ENCODE assay signal across 8 cellular contexts in genomic region chr6:169589293-169589692, GRCh38.
A peak's percentile ranks its signal among the peaks of the same experiment; 100 is the strongest.
DNase-seq lines count a peak whose midpoint lies in the region; ATAC-seq, FAIRE-seq and TF ChIP-seq lines count a peak whose summit lies in the region.

No MANE protein-coding gene starts in this region.

- no peak overlapping the region for H3K27ac ChIP-seq in foreskin keratinocyte

- DNase-seq in NCI-H510A treated with DMSO at 0.1 percent for 48 hours (lab: John Stamatoyannopoulos, UW): peak; percentile 1
- DNase-seq in NCI-H510A (lab: John Stamatoyannopoulos, UW): no peak
- peak; percentile 76 to 78 for DNase-seq in NCI-H526 (lab: John Stamatoyannopoulos, UW)
- peak; percentile 24 to 26 for DNase-seq in foreskin keratinocyte
- no peak for DNase-seq in GM19239 (ENCODE audit: insufficient read length, low spot score)
- DNase-seq in NCI-H2227 treated with DMSO at 0.1 percent for 48 hours (lab: John Stamatoyannopoulos, UW): no peak
- no peak for DNase-seq in GM20000 (ENCODE audit: low spot score)

- ATAC-seq in HG02870 (IDR thresholded peaks at IDR 0.05; ENCODE audit: unreplicated experiment) (peak; percentile 78), foreskin keratinocyte (no peak)

- H3K27me3 ChIP-seq in foreskin keratinocyte: no peaks in the 10 kb centered on the region

- H3K4me1 ChIP-seq in foreskin keratinocyte: no peaks in the 10 kb centered on the region

- FAIRE-seq in GM19239 (lab: Jason Lieb, UNC): no peak

- no peak for TF ChIP-seq CTCF in foreskin keratinocyte (conservative IDR thresholded peaks at IDR 0.05)
- no peak for TF ChIP-seq CTCF in GM20000 (IDR thresholded peaks at IDR 0.05; ENCODE audit: extremely low read depth, missing control alignments)

Comparison
In these comparisons a context has a peak if more than half of its experiments do, and no peak if none do; other contexts are left out.
1. DNase-seq: peak in NCI-H510A treated with DMSO at 0.1 percent for 48 hours (single experiment), NCI-H526 (2 of 2) and foreskin keratinocyte (2 of 2); none in NCI-H510A (single experiment), GM19239 (single experiment), NCI-H2227 treated with DMSO at 0.1 percent for 48 hours (single experiment) and GM20000 (single experiment).